Comparison of ENCODE assay signal across 8 cellular contexts in genomic region chr4:110197421-110198398, GRCh38. TPM values are rescaled to one million over a fixed set of nuclear protein-coding genes. Genes with fewer than 3 reads are reported as not detected.
DNase-seq lines count a peak whose midpoint lies in the region; ATAC-seq and TF ChIP-seq lines count a peak whose summit lies in the region.

No MANE protein-coding gene starts in this region.

- peak; percentile 69 for TF ChIP-seq POLR2A in GM19193 (IDR thresholded peaks at IDR 0.05; ENCODE audit: extremely low read depth, insufficient read depth, insufficient read length)

- DNase-seq in AG20443 (ENCODE audit: low spot score) (peak; percentile 52), LNCaP clone FGC (ENCODE audit: low read depth) (no peak), ascending aorta (ENCODE audit: low spot score in 2 of 2) (peak in 1 of 2 donors; percentile 63), hepatocyte (ENCODE audit: low spot score) (peak; percentile 59)

- H3K4me3 ChIP-seq in LNCaP clone FGC (ENCODE audit: low read depth, low read length): peak overlapping the region; percentile 84
- peak overlapping the region; percentile 86 to 92 for H3K4me3 ChIP-seq in ascending aorta
- peak overlapping the region; percentile 95 for H3K4me3 ChIP-seq in hepatocyte
- H3K4me3 ChIP-seq in rectal smooth muscle tissue (ENCODE audit: low read length): peak overlapping the region; percentile 79

- H3K9me3 Mint-ChIP-seq in T-helper 1 cell treated with Interleukin-12 subunit alpha and Interleukin-12 subunit beta and Interleukin-4 antibody, amounts not matched to agents 30 μg/mL and 1 μg/mL, for 36 hours: no peaks in the 10 kb centered on the region

- TF ChIP-seq CTCF in LNCaP clone FGC (IDR thresholded peaks at IDR 0.05; ENCODE audit: control insufficient read depth, extremely low read depth, insufficient read depth) (no peak), ascending aorta (IDR thresholded peaks at IDR 0.05) (no peak), hepatocyte (IDR thresholded peaks at IDR 0.05; ENCODE audit: poor library complexity) (no peak)

- under 1% methylated on average over 52 of the region's 53 CpGs for WGBS in hepatocyte (ENCODE audit: low lambda C conversion rate, missing lambda C conversion rate)

- H3K4me1 Mint-ChIP-seq in T-helper 1 cell treated with Interleukin-12 subunit alpha and Interleukin-12 subunit beta and Interleukin-4 antibody, amounts not matched to agents 30 μg/mL and 1 μg/mL, for 36 hours (ENCODE audit: low read depth): peaks cover 22% of the 10 kb centered on the region

- no peaks in the 10 kb centered on the region for H3K27me3 Mint-ChIP-seq in T-helper 1 cell treated with Interleukin-12 subunit alpha and Interleukin-12 subunit beta and Interleukin-4 antibody, amounts not matched to agents 30 μg/mL and 1 μg/mL, for 36 hours (ENCODE audit: low read depth)

- H2AFZ ChIP-seq in hepatocyte: peak overlapping the region; percentile 98

- peak overlapping the region; percentile 100 for H3K4me3 Mint-ChIP-seq in T-helper 1 cell treated with Interleukin-12 subunit alpha and Interleukin-12 subunit beta and Interleukin-4 antibody, amounts not matched to agents 30 μg/mL and 1 μg/mL, for 36 hours

- H3K9ac ChIP-seq in rectal smooth muscle tissue (ENCODE audit: low read length): peak overlapping the region; percentile 61

- no peak for ATAC-seq in HG02763 (IDR thresholded peaks at IDR 0.05; ENCODE audit: unreplicated experiment)

- peak overlapping the region; percentile 98 for H3K27ac Mint-ChIP-seq in T-helper 1 cell treated with Interleukin-12 subunit alpha and Interleukin-12 subunit beta and Interleukin-4 antibody, amounts not matched to agents 30 μg/mL and 1 μg/mL, for 36 hours

- H3K4me2 ChIP-seq in hepatocyte: peak overlapping the region; percentile 93

- no peaks in the 10 kb centered on the region for H4K20me1 ChIP-seq in hepatocyte (ENCODE audit: insufficient read depth, poor library complexity, severe bottlenecking)

- no peaks in the 10 kb centered on the region for H3K36me3 ChIP-seq in ascending aorta
- H3K36me3 ChIP-seq in hepatocyte (replicated peaks; ENCODE audit: insufficient read depth, low read depth): no peaks in the 10 kb centered on the region
- no peaks in the 10 kb centered on the region for H3K36me3 ChIP-seq in rectal smooth muscle tissue (ENCODE audit: control insufficient read depth, insufficient read depth, low read length)

- H3K27me3 ChIP-seq in ascending aorta (no peaks in the 10 kb centered on the region), hepatocyte (no peaks in the 10 kb centered on the region), rectal smooth muscle tissue (ENCODE audit: control insufficient read depth, insufficient read depth, low read length) (no peaks in the 10 kb centered on the region)

- peaks cover 21% of the 10 kb centered on the region for H3K79me2 ChIP-seq in hepatocyte

- H3K27ac ChIP-seq in ascending aorta (peak overlapping the region; percentile 79 to 81), hepatocyte (peak overlapping the region; percentile 94), rectal smooth muscle tissue (ENCODE audit: low read depth, low read length) (peak overlapping the region; percentile 81)

- intact Hi-C loops in ascending aorta (cut with DNase I): loop anchor here (2.0 to 10.0 kb wide), 4 partner anchors 33 to 463 kb away; partner anchors contain the start of genes GAR1 and PLA2G12A

- H3K9me2 ChIP-seq in hepatocyte (replicated peaks; ENCODE audit: insufficient read depth): no peaks in the 10 kb centered on the region

- H3K4me1 ChIP-seq in ascending aorta (no peaks in the 10 kb centered on the region), hepatocyte (ENCODE audit: insufficient read depth) (peaks cover 30% of the 10 kb centered on the region), rectal smooth muscle tissue (ENCODE audit: control insufficient read depth, insufficient read depth, low read length) (peaks cover 4% of the 10 kb centered on the region)

- H3K36me3 Mint-ChIP-seq in T-helper 1 cell treated with Interleukin-12 subunit alpha and Interleukin-12 subunit beta and Interleukin-4 antibody, amounts not matched to agents 30 μg/mL and 1 μg/mL, for 36 hours (ENCODE audit: low read depth): peaks cover 4% of the 10 kb centered on the region

- H3K9me3 ChIP-seq in ascending aorta: no peaks in the 10 kb centered on the region
- no peaks in the 10 kb centered on the region for H3K9me3 ChIP-seq in hepatocyte (ENCODE audit: low read depth)

RNA-seq across cellular contexts. Expression of gene ELOVL6, which starts 0.7 kb away (rescaled TPM):
- total RNA-seq in ascending aorta (0.64 TPM), hepatocyte (18.1 and 19.8 TPM in 2 replicates)
- 12.8 and 14.4 TPM in 2 replicates for polyA plus RNA-seq in hepatocyte

Comparison
In these comparisons a context has a peak if more than half of its experiments do, and no peak if none do; other contexts are left out.
1. RNA of gene ELOVL6, which starts 0.7 kb away (total RNA-seq): 18.1 to 19.8 TPM in hepatocyte; 0.64 TPM in ascending aorta (single experiment); every median in the first group is over 10 times any median in the second.
2. Peak in every context shown above with its lines, with median percentiles within 50 percentile points of each other: H3K4me3 ChIP-seq and H3K27ac ChIP-seq.